ENCODE assay signal across 8 cellular contexts in genomic region chr7:108114117-108114841, GRCh38. TPM values are rescaled to one million over a fixed set of nuclear protein-coding genes. Genes with fewer than 3 reads are reported as not detected.
A peak's percentile ranks its signal among the peaks of the same experiment; 100 is the strongest.
DNase-seq lines count a peak whose midpoint lies in the region; ATAC-seq and TF ChIP-seq lines count a peak whose summit lies in the region.

No MANE protein-coding gene starts in this region.

- no peaks in the 10 kb centered on the region for H3F3A ChIP-seq in smooth muscle cell (ENCODE audit: low read depth)

- peaks cover 2% of the 10 kb centered on the region for H3K4me1 Mint-ChIP-seq in endodermal cell

- H3K4me1 ChIP-seq in endodermal cell (ENCODE audit: control insufficient read depth, insufficient read depth, low read length) (no peaks in the 10 kb centered on the region), smooth muscle cell (ENCODE audit: low read depth) (no peaks in the 10 kb centered on the region)

- H3K9me3 Mint-ChIP-seq in endodermal cell = no peaks in the 10 kb centered on the region

- H3K36me3 ChIP-seq in endodermal cell (ENCODE audit: control insufficient read depth, insufficient read depth, low read length) (no peaks in the 10 kb centered on the region), smooth muscle cell (ENCODE audit: low read depth) (no peaks in the 10 kb centered on the region)

- peak; percentile 91 for TF ChIP-seq CTCF in endodermal cell (conservative IDR thresholded peaks at IDR 0.05)
- TF ChIP-seq CTCF in smooth muscle cell (IDR thresholded peaks at IDR 0.05; ENCODE audit: borderline replicate concordance, insufficient read depth, poor library complexity, severe bottlenecking) = peak; percentile 39

- no peak overlapping the region for H3K4me2 ChIP-seq in smooth muscle cell

- H3K27ac ChIP-seq in endodermal cell (ENCODE audit: low read depth, low read length) (no peak overlapping the region), smooth muscle cell (ENCODE audit: low read depth) (no peak overlapping the region)

- WGBS in endodermal cell (ENCODE audit: insufficient coverage in 1 of 2, insufficient read length in 1 of 2), 2 experiments = 60 to 64% methylated on average over 5 to 6 of the region's 6 CpGs
- 67% methylated on average over 6 of the region's 6 CpGs for WGBS in smooth muscle cell (ENCODE audit: low lambda C conversion rate)

- no peak overlapping the region for H3K4me3 ChIP-seq in endodermal cell (ENCODE audit: low read length)
- no peak overlapping the region for H3K4me3 ChIP-seq in smooth muscle cell

- no peaks in the 10 kb centered on the region for H4K20me1 ChIP-seq in smooth muscle cell (ENCODE audit: low read depth)

- no peaks in the 10 kb centered on the region for H3K9me3 ChIP-seq in endodermal cell (ENCODE audit: control insufficient read depth, low read length)
- no peaks in the 10 kb centered on the region for H3K9me3 ChIP-seq in smooth muscle cell (replicated peaks; ENCODE audit: low read depth)

- ATAC-seq in GM21723 (IDR thresholded peaks at IDR 0.05; ENCODE audit: unreplicated experiment) (peak; percentile 72), GM18873 (IDR thresholded peaks at IDR 0.05; ENCODE audit: low FRiP score, unreplicated experiment) (no peak)

- no peak overlapping the region for H3K4me3 Mint-ChIP-seq in endodermal cell

- DNase-seq in NCI-H748 (lab: John Stamatoyannopoulos, UW; ENCODE audit: unreplicated experiment) (peak; percentile 59), NCI-H748 treated with DMSO at 0.1 percent for 48 hours (lab: John Stamatoyannopoulos, UW) (no peak), NCI-H128 (lab: John Stamatoyannopoulos, UW; ENCODE audit: unreplicated experiment) (peak; percentile 8), endodermal cell (peak; percentile 84), smooth muscle cell (lab: John Stamatoyannopoulos, UW; ENCODE audit: unreplicated experiment) (no peak), superior temporal gyrus (ENCODE audit: extremely low spot score) (no peak)

- no peaks in the 10 kb centered on the region for H3K27me3 Mint-ChIP-seq in endodermal cell (ENCODE audit: insufficient read depth)

- H3K79me2 ChIP-seq in smooth muscle cell (ENCODE audit: low read depth) = no peaks in the 10 kb centered on the region

- H2AFZ ChIP-seq in smooth muscle cell (ENCODE audit: low read depth) = no peak overlapping the region

- no peaks in the 10 kb centered on the region for H3K36me3 Mint-ChIP-seq in endodermal cell (ENCODE audit: low read depth)

- H3K27me3 ChIP-seq in endodermal cell (ENCODE audit: control insufficient read depth, insufficient read depth, low read length, poor library complexity, severe bottlenecking) = no peaks in the 10 kb centered on the region
- no peaks in the 10 kb centered on the region for H3K27me3 ChIP-seq in smooth muscle cell (ENCODE audit: low read depth)

- no peak overlapping the region for H3K9ac ChIP-seq in endodermal cell (ENCODE audit: extremely low read depth, low read length, poor library complexity, severe bottlenecking)
- H3K9ac ChIP-seq in smooth muscle cell (ENCODE audit: low read depth) = no peak overlapping the region

- H3K27ac Mint-ChIP-seq in endodermal cell = no peak overlapping the region

RNA-seq across cellular contexts. Expression of gene LAMB4, which starts 15.9 kb away (rescaled TPM):
- total RNA-seq in endodermal cell (not detected), smooth muscle cell (0.13 and 0.67 TPM in 2 replicates)
- polyA plus RNA-seq in endodermal cell (2013, experiment 1 of 2) = not detected
- polyA plus RNA-seq in endodermal cell (2013, experiment 2 of 2) = not detected
- polyA plus RNA-seq in smooth muscle cell = 0.06 TPM in 1 of 2 replicates, not detected in the other

Comparison
In these comparisons a context has a peak if more than half of its experiments do, and no peak if none do; other contexts are left out.
1. DNase-seq: peak in NCI-H748 (single experiment), NCI-H128 (single experiment) and endodermal cell (single experiment); none in NCI-H748 treated with DMSO at 0.1 percent for 48 hours (single experiment), smooth muscle cell (single experiment) and superior temporal gyrus (single experiment).